9 cellular contexts compared by ENCODE assay signal in the genomic region with DNA sequence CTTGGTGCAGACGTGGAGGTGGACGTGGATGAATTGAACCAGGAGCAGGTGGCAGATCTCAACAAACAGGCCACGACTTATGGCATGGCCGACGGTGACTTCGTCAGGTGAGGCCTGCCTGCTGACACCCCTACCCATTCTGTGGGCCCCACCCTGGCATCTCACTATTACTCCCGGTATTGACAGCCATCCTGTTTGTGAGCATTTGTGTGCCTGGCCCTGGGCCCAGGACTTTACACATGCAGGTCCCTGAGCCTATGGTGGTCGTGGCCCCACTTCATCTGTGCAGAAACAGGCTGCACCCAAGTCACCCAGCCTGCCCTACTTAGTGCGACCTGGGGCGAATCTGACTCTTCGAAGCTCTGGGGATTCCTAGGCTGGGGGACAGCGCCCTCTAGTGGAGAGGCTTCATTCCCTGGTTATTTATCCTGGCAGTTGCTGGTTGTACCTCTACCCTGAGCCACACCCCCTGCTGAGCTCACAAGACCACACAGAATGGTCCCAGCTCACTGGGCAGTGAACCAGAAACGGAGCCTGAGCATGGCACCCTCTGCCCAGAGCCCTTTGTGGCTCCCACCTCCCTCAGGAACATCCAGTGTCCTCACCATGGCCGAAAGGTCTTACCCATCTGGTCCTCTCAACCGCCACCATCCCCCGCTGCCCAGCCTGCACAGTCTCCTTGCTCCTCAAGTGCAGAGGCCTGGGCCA. TPM values are rescaled to one million over a fixed set of nuclear protein-coding genes. Genes with fewer than 3 reads are reported as not detected.
DNase-seq lines count a peak whose midpoint lies in the region; ATAC-seq and TF ChIP-seq lines count a peak whose summit lies in the region.
"Had no signal": no experiment of that assay in that cellular context is flagged by ENCODE, and none has a peak within 500 bp of the region (broad histone marks: within the 10 kb centered on the region; RNA-seq: fewer than 3 reads in every experiment).

No MANE protein-coding gene starts in this region.

- H3K27me3 Mint-ChIP-seq in T-helper 17 cell, result no peaks in the 10 kb centered on the region

- ATAC-seq in T-helper 17 cell (peak; percentile 89), heart left ventricle (peak; percentile 45 to 78 (median 69)), GM21528 (IDR thresholded peaks at IDR 0.05; ENCODE audit: low FRiP score, unreplicated experiment) (no peak)

- intact Hi-C loops in heart left ventricle (cut with DNase I), result loop anchor here in 5 of 10 donors (5.0 to 10.0 kb wide), 3 partner anchors 155 to 165 kb away; partner anchors contain the start of genes APOE (in 3 of the 5) and TOMM40 (in 1 of the 5)

- H3K4me3 ChIP-seq in adipocyte (ENCODE audit: low read length), result no peak overlapping the region
- no peak overlapping the region for H3K4me3 ChIP-seq in heart left ventricle
- H3K4me3 ChIP-seq: BLaER1 treated with 17β-estradiol and CSF1 and Interleukin-3, amounts not matched to agents 10 nM and 100 nM had no signal

- TF ChIP-seq POLR2A in heart left ventricle (IDR thresholded peaks at IDR 0.05), result no peak

- DNase-seq in NCI-H1436 (lab: John Stamatoyannopoulos, UW) (peak; percentile 54), NCI-H1436 treated with DMSO at 0.1 percent for 48 hours (lab: John Stamatoyannopoulos, UW) (no peak), MV-4-11 (lab: John Stamatoyannopoulos, UW) (peak; percentile 82), T-helper 17 cell (peak; percentile 65 to 88 (median 67)), adipocyte (ENCODE audit: low read depth) (peak; percentile 79), heart left ventricle (peak; percentile 60 to 81 (median 67)), renal cortical epithelial cell (ENCODE audit: low read depth) (peak; percentile 72)

- peak overlapping the region; percentile 27 for H3K27ac Mint-ChIP-seq in T-helper 17 cell

- H3K27me3 ChIP-seq in adipocyte (replicated peaks; ENCODE audit: control insufficient read depth, insufficient read depth, low read length), result no peaks in the 10 kb centered on the region
- H3K27me3 ChIP-seq in heart left ventricle, result no peaks in the 10 kb centered on the region
- H3K27me3 ChIP-seq: BLaER1 treated with 17β-estradiol and CSF1 and Interleukin-3, amounts not matched to agents 10 nM and 100 nM had no signal

- no peaks in the 10 kb centered on the region for H3K4me1 ChIP-seq in adipocyte (ENCODE audit: control insufficient read depth, insufficient read depth, low read length)
- no peaks in the 10 kb centered on the region for H3K4me1 ChIP-seq in heart left ventricle
- H3K4me1 ChIP-seq: BLaER1 treated with 17β-estradiol and CSF1 and Interleukin-3, amounts not matched to agents 10 nM and 100 nM had no signal

- TF ChIP-seq CTCF in heart left ventricle (IDR thresholded peaks at IDR 0.05), result peak; percentile 69 to 91 (median 83)

- no peak overlapping the region for H3K4me3 Mint-ChIP-seq in T-helper 17 cell

- peaks cover 18% of the 10 kb centered on the region for H3K36me3 Mint-ChIP-seq in T-helper 17 cell (ENCODE audit: low read depth)

- no peaks in the 10 kb centered on the region for H3K9me3 ChIP-seq in T-helper 17 cell (ENCODE audit: control insufficient read depth, low read length, poor library complexity, severe bottlenecking)
- H3K9me3 ChIP-seq in adipocyte (ENCODE audit: control insufficient read depth, low read length), result no peaks in the 10 kb centered on the region
- H3K9me3 ChIP-seq in heart left ventricle, result no peaks in the 10 kb centered on the region
- H3K9me3 ChIP-seq: BLaER1 treated with 17β-estradiol and CSF1 and Interleukin-3, amounts not matched to agents 10 nM and 100 nM had no signal

- H3K9ac ChIP-seq in adipocyte (ENCODE audit: low read length), result no peak overlapping the region
- H3K9ac ChIP-seq: BLaER1 treated with 17β-estradiol and CSF1 and Interleukin-3, amounts not matched to agents 10 nM and 100 nM had no signal

- H3K27ac ChIP-seq in heart left ventricle, result no peak overlapping the region
- H3K27ac ChIP-seq: BLaER1 treated with 17β-estradiol and CSF1 and Interleukin-3, amounts not matched to agents 10 nM and 100 nM had no signal

- H3K36me3 ChIP-seq in adipocyte (ENCODE audit: control insufficient read depth, insufficient read depth, low read length, severe bottlenecking), result peaks cover 96% of the 10 kb centered on the region
- H3K36me3 ChIP-seq in heart left ventricle, result peaks cover 9 to 100% (median 99%) of the 10 kb centered on the region in 9 donors

- 60 to 76% (median 63%) methylated on average over 14 to 16 of the region's 16 CpGs for WGBS in heart left ventricle, 4 donors

- H3K4me1 Mint-ChIP-seq in T-helper 17 cell, result peaks cover 15% of the 10 kb centered on the region

RNA-seq across cellular contexts. Expression of gene ZNF296, which starts 16.9 kb away (rescaled TPM):
- total RNA-seq in T-helper 17 cell, result 1 to 10 TPM; 3.4 to 3.5 TPM
- total RNA-seq in heart left ventricle, result 1 to 10 TPM in 1 of 9 donors, under 1 TPM in 6, not detected in 2; 0.16 to 1.2 (median 0.36) TPM
- under 1 TPM; 0.19 to 0.46 TPM for polyA plus RNA-seq in heart left ventricle
- 0.65 TPM in 1 of 2 replicates, not detected in the other for total RNA-seq in renal cortical epithelial cell

RNA-seq across cellular contexts. Expression of gene GEMIN7, which starts 19.6 kb away (rescaled TPM):
- total RNA-seq in T-helper 17 cell (1 to 10 TPM; 8.8 TPM), heart left ventricle (10 to 100 TPM; 11.4 to 22.0 (median 17.0) TPM), renal cortical epithelial cell (21.5 and 51.4 TPM in 2 replicates)
- polyA plus RNA-seq in heart left ventricle, result 10 to 100 TPM; 25.0 to 40.8 TPM

RNA-seq across cellular contexts. Expression of gene CLASRP, which starts 20.6 kb away (rescaled TPM):
- total RNA-seq in T-helper 17 cell (100 to 1,000 TPM; 153 to 163 TPM), heart left ventricle (10 to 100 TPM; 26.0 to 68.2 (median 32.4) TPM), renal cortical epithelial cell (7.5 and 25.1 TPM in 2 replicates)
- 10 to 100 TPM; 25.8 to 47.5 TPM for polyA plus RNA-seq in heart left ventricle

RNA-seq across cellular contexts. Expression of gene PPP1R37, which starts 33.6 kb away (rescaled TPM):
- total RNA-seq in T-helper 17 cell (10 to 100 TPM; 15.2 to 20.9 TPM), heart left ventricle (10 to 100 TPM; 16.0 to 33.7 (median 17.1) TPM), renal cortical epithelial cell (35.6 and 37.1 TPM in 2 replicates)
- 10 to 100 TPM; 24.0 to 27.9 TPM for polyA plus RNA-seq in heart left ventricle

RNA-seq across cellular contexts. Expression of gene RELB, which starts 58.1 kb away (rescaled TPM):
- total RNA-seq in T-helper 17 cell (100 to 1,000 TPM; 128 to 136 TPM), heart left ventricle (10 to 100 TPM in 2 of 9 donors, 1 to 10 TPM in 7; 2.8 to 23.2 (median 6.7) TPM), renal cortical epithelial cell (21.2 and 25.9 TPM in 2 replicates)
- polyA plus RNA-seq in heart left ventricle, result 10 to 100 TPM in 1 of 2 donors, 1 to 10 TPM in 1; 1.6 to 15.0 TPM
